13 cellular contexts compared by ENCODE assay signal in genomic region chr19:5354403-5354802, GRCh38. TPM values are rescaled to one million over a fixed set of nuclear protein-coding genes. Genes with fewer than 3 reads are reported as not detected.
DNase-seq lines count a peak whose midpoint lies in the region; ATAC-seq and TF ChIP-seq lines count a peak whose summit lies in the region.
"Had no signal": no experiment of that assay in that cellular context is flagged by ENCODE, and none has a peak within 500 bp of the region (broad histone marks: within the 10 kb centered on the region; RNA-seq: fewer than 3 reads in every experiment).

No MANE protein-coding gene starts in this region.

- no peak overlapping the region for H3K14ac ChIP-seq in trophoblast cell (ENCODE audit: low read length)

- H3K79me1 ChIP-seq in trophoblast cell (ENCODE audit: low read length), result no peaks in the 10 kb centered on the region

- H2BK12ac ChIP-seq in trophoblast cell (ENCODE audit: low read length), result no peak overlapping the region

- H3K36me3 Mint-ChIP-seq in activated T-cell treated with anti-CD3 and anti-CD28 coated beads, Interleukin-2, amount 50 U/mL, for 24 hours (ENCODE audit: low read depth), result no peaks in the 10 kb centered on the region
- H3K36me3 Mint-ChIP-seq in activated T-cell treated with anti-CD3 and anti-CD28 coated beads, Interleukin-2, amount 50 U/mL, for 4 hours (ENCODE audit: insufficient read depth), result no peaks in the 10 kb centered on the region

- ATAC-seq in activated T-cell treated with anti-CD3 and anti-CD28 coated beads, Interleukin-2, amount 50 U/mL, for 4 hours, result no peak
- ATAC-seq in GM19324 (IDR thresholded peaks at IDR 0.05; ENCODE audit: low FRiP score, unreplicated experiment) (no peak), left lobe of liver (no peak)

- no peak overlapping the region for H3K18ac ChIP-seq in trophoblast cell (ENCODE audit: low read length)

- no peak overlapping the region for H3K4me3 ChIP-seq in LNCaP clone FGC (ENCODE audit: low read depth, low read length)
- no peak overlapping the region for H3K4me3 ChIP-seq in brain microvascular endothelial cell (ENCODE audit: low read depth, low read length)
- H3K4me3 ChIP-seq in trophoblast cell (ENCODE audit: low read depth, low read length), result no peak overlapping the region
- H3K4me3 ChIP-seq: stomach had no signal

- H3K4me1 ChIP-seq in trophoblast cell (ENCODE audit: control insufficient read depth in 1 of 2, insufficient read depth in 2 of 2, low read length in 2 of 2), result no peaks in the 10 kb centered on the region
- H3K4me1 ChIP-seq: stomach had no signal

- no peak overlapping the region for H3K4me2 ChIP-seq in trophoblast cell (ENCODE audit: low read length)

- H4K91ac ChIP-seq in trophoblast cell (ENCODE audit: low read depth, low read length), result no peak overlapping the region

- H3K27ac Mint-ChIP-seq in activated T-cell treated with anti-CD3 and anti-CD28 coated beads, Interleukin-2, amount 50 U/mL, for 24 hours, result no peak overlapping the region
- H3K27ac Mint-ChIP-seq: CD4-positive, alpha-beta T cell; T-helper 1 cell treated with Interleukin-12 subunit alpha and Interleukin-12 subunit beta and Interleukin-4 antibody, amounts not matched to agents 30 μg/mL and 1 μg/mL, for 36 hours had no signal

- H3K9me3 ChIP-seq in trophoblast cell (ENCODE audit: insufficient read depth, low read depth, low read length), result no peaks in the 10 kb centered on the region
- H3K9me3 ChIP-seq: stomach had no signal

- no peak overlapping the region for H3K4me3 Mint-ChIP-seq in activated T-cell treated with anti-CD3 and anti-CD28 coated beads, Interleukin-2, amount 50 U/mL, for 24 hours
- no peak overlapping the region for H3K4me3 Mint-ChIP-seq in activated T-cell treated with anti-CD3 and anti-CD28 coated beads, Interleukin-2, amount 50 U/mL, for 4 hours
- H3K4me3 Mint-ChIP-seq: CD4-positive, alpha-beta T cell; T-helper 1 cell treated with Interleukin-12 subunit alpha and Interleukin-12 subunit beta and Interleukin-4 antibody, amounts not matched to agents 30 μg/mL and 1 μg/mL, for 36 hours had no signal

- no peak overlapping the region for H2BK120ac ChIP-seq in trophoblast cell (ENCODE audit: insufficient read depth, low read length, poor library complexity)

- WGBS in trophoblast cell (ENCODE audit: extremely low coverage, insufficient coverage, insufficient read length), result no CpG with 5 or more reads among the region's 4 CpGs

- TF ChIP-seq CTCF in LNCaP clone FGC (IDR thresholded peaks at IDR 0.05; ENCODE audit: control insufficient read depth, extremely low read depth, insufficient read depth), result peak; percentile 27; the same call in 1 of the 2 replicates
- TF ChIP-seq CTCF in brain microvascular endothelial cell (IDR thresholded peaks at IDR 0.05; ENCODE audit: low read depth, low read length, missing control alignments), result peak; percentile 70

- no peaks in the 10 kb centered on the region for H3K9me3 Mint-ChIP-seq in activated T-cell treated with anti-CD3 and anti-CD28 coated beads, Interleukin-2, amount 50 U/mL, for 24 hours
- no peaks in the 10 kb centered on the region for H3K9me3 Mint-ChIP-seq in activated T-cell treated with anti-CD3 and anti-CD28 coated beads, Interleukin-2, amount 50 U/mL, for 4 hours
- H3K9me3 Mint-ChIP-seq: CD4-positive, alpha-beta T cell; T-helper 1 cell treated with Interleukin-12 subunit alpha and Interleukin-12 subunit beta and Interleukin-4 antibody, amounts not matched to agents 30 μg/mL and 1 μg/mL, for 36 hours had no signal

- H3K27ac ChIP-seq in brain microvascular endothelial cell (no peak overlapping the region), trophoblast cell (ENCODE audit: low read depth, low read length) (no peak overlapping the region)
- H3K27ac ChIP-seq: stomach had no signal

- no peak overlapping the region for H3K23ac ChIP-seq in trophoblast cell (ENCODE audit: low read length)

- H3K27me3 ChIP-seq in brain microvascular endothelial cell (replicated peaks) (no peaks in the 10 kb centered on the region), trophoblast cell (ENCODE audit: insufficient read depth, low read length) (no peaks in the 10 kb centered on the region)

- no peak overlapping the region for H2BK5ac ChIP-seq in trophoblast cell (ENCODE audit: low read depth, low read length, poor library complexity)

- no peaks in the 10 kb centered on the region for H3K4me1 Mint-ChIP-seq in activated T-cell treated with anti-CD3 and anti-CD28 coated beads, Interleukin-2, amount 50 U/mL, for 24 hours (ENCODE audit: low read depth)
- H3K4me1 Mint-ChIP-seq in activated T-cell treated with anti-CD3 and anti-CD28 coated beads, Interleukin-2, amount 50 U/mL, for 4 hours (ENCODE audit: low read depth), result no peaks in the 10 kb centered on the region

- peaks cover 66% of the 10 kb centered on the region for H3K27me3 Mint-ChIP-seq in activated T-cell treated with anti-CD3 and anti-CD28 coated beads, Interleukin-2, amount 50 U/mL, for 24 hours
- H3K27me3 Mint-ChIP-seq in activated T-cell treated with anti-CD3 and anti-CD28 coated beads, Interleukin-2, amount 50 U/mL, for 4 hours (ENCODE audit: low read depth), result peaks cover 40% of the 10 kb centered on the region

- H4K8ac ChIP-seq in trophoblast cell (ENCODE audit: low read depth, low read length), result no peak overlapping the region

- peak; percentile 39 for DNase-seq in activated T-cell treated with anti-CD3 and anti-CD28 coated beads, Interleukin-2, amount 50 U/mL, for 24 hours
- DNase-seq in activated T-cell treated with anti-CD3 and anti-CD28 coated beads, Interleukin-2, amount 50 U/mL, for 4 hours, result no peak
- DNase-seq in LNCaP clone FGC (ENCODE audit: low read depth), result no peak
- DNase-seq in brain microvascular endothelial cell, result peak; percentile 29
- DNase-seq in trophoblast cell, result peak; percentile 33 to 75
- DNase-seq in left lobe of liver (ENCODE audit: low spot score), result no peak
- no peak for DNase-seq in COR-L47 (lab: John Stamatoyannopoulos, UW)
- DNase-seq: activated naive CD4-positive, alpha-beta T cell treated with Interleukin-2 at 50 U/mL for 16 hours; CD4-positive, alpha-beta T cell; NCI-H1417; stomach had no signal

- no peaks in the 10 kb centered on the region for H3K79me2 ChIP-seq in trophoblast cell (ENCODE audit: control insufficient read depth, insufficient read depth, low read length, poor library complexity)

- no peak overlapping the region for H3K9ac ChIP-seq in trophoblast cell (ENCODE audit: low read length)

- no peak overlapping the region for H2AK5ac ChIP-seq in trophoblast cell (ENCODE audit: low read length)

- no peak overlapping the region for H3K4ac ChIP-seq in trophoblast cell (ENCODE audit: low read depth, low read length)

- no peak overlapping the region for H4K12ac ChIP-seq in trophoblast cell (ENCODE audit: low read depth, low read length)

- in situ Hi-C loops in brain microvascular endothelial cell (cut with HindIII; ENCODE audit: low pct_ligation_motif_present, low sequenced_read_pairs), result no loop called here

- no peak overlapping the region for H2AFZ ChIP-seq in trophoblast cell (ENCODE audit: insufficient read depth, low read length, poor library complexity)

- no peaks in the 10 kb centered on the region for H3K36me3 ChIP-seq in brain microvascular endothelial cell (replicated peaks)
- no peaks in the 10 kb centered on the region for H3K36me3 ChIP-seq in trophoblast cell (ENCODE audit: control insufficient read depth in 1 of 2, insufficient read depth in 2 of 2, low read length in 2 of 2)
- H3K36me3 ChIP-seq: stomach had no signal

RNA-seq across cellular contexts. Expression of gene PTPRS, which starts 13.8 kb away (rescaled TPM):
- total RNA-seq in activated T-cell treated with anti-CD3 and anti-CD28 coated beads, Interleukin-2, amount 50 U/mL, for 4 hours, result 1 to 10 TPM in 1 of 3 donors, under 1 TPM in 2; 0.79 to 1.3 (median 0.92) TPM
- polyA plus RNA-seq in trophoblast cell (2013), result 17.3 and 18.1 TPM in 2 replicates
- total RNA-seq in left lobe of liver, result 7.3 TPM

Comparison
In these comparisons a context has a peak if more than half of its experiments do, and no peak if none do; other contexts are left out.
1. DNase-seq: peak in activated T-cell treated with anti-CD3 and anti-CD28 coated beads, Interleukin-2, amount 50 U/mL, for 24 hours (single experiment), brain microvascular endothelial cell (single experiment) and trophoblast cell (2 of 2); none in activated T-cell treated with anti-CD3 and anti-CD28 coated beads, Interleukin-2, amount 50 U/mL, for 4 hours (single experiment), LNCaP clone FGC (single experiment), left lobe of liver (single experiment) and COR-L47 (single experiment).